Comparison of ENCODE assay signal across 1 cellular context in genomic region chr11:2717561-2717960, GRCh38.
TF ChIP-seq lines count a peak whose summit lies in the region.

No MANE protein-coding gene starts in this region.

TF ChIP-seq in SK-N-SH treated with all-trans-retinoic acid at 6 μM for 48 hours, 23 proteins besides CTCF, POLR2A, EP300 and RAD21 (continued from another document):
- TF ChIP-seq POU6F1 (CRISPR knock-in tag; IDR thresholded peaks at IDR 0.05; ENCODE audit: borderline replicate concordance, low read depth): no peak
- TF ChIP-seq TOX (CRISPR knock-in tag; IDR thresholded peaks at IDR 0.05; ENCODE audit: borderline replicate concordance): no peak
- TF ChIP-seq CREB5 (CRISPR knock-in tag; IDR thresholded peaks at IDR 0.05; ENCODE audit: low read depth): no peak
- no peak for TF ChIP-seq ZNF70 (CRISPR knock-in tag; IDR thresholded peaks at IDR 0.05)
- no peak for TF ChIP-seq ESRRG (CRISPR knock-in tag; IDR thresholded peaks at IDR 0.05)
- TF ChIP-seq ZC3H10 (CRISPR knock-in tag; IDR thresholded peaks at IDR 0.05): no peak
- no peak for TF ChIP-seq SNAI2 (CRISPR knock-in tag; IDR thresholded peaks at IDR 0.05)
- TF ChIP-seq ZNF8 (CRISPR knock-in tag; IDR thresholded peaks at IDR 0.05): no peak
- no peak for TF ChIP-seq ZNF565 (CRISPR knock-in tag; conservative IDR thresholded peaks at IDR 0.05; ENCODE audit: low read depth)
- no peak for TF ChIP-seq ARNTL (CRISPR knock-in tag; IDR thresholded peaks at IDR 0.05; ENCODE audit: borderline replicate concordance, low read depth)
